In genomic region chr9:70673844-70674243, GRCh38 we compare ENCODE assay signal across 8 cellular contexts.
"Had no signal": no experiment of that assay in that cellular context is flagged by ENCODE, and none has a peak within 500 bp of the region (broad histone marks: within the 10 kb centered on the region; RNA-seq: fewer than 3 reads in every experiment).

No MANE protein-coding gene starts in this region.

- ATAC-seq: HepG2, K562 had no signal

- FAIRE-seq: HepG2, HTR-8/SVneo, K562 had no signal

- H3K27ac ChIP-seq: HL-60, KMS-11 had no signal

- H3K4me3 ChIP-seq: K562 had no signal

- DNase-seq: IMR-90, KBM-7, KG1 had no signal
